In genomic region chr12:48979602-48980388, GRCh38 we compare ENCODE assay signal across 9 cellular contexts. TPM values are rescaled to one million over a fixed set of nuclear protein-coding genes. Genes with fewer than 3 reads are reported as not detected.
A peak's percentile ranks its signal among the peaks of the same experiment; 100 is the strongest.
DNase-seq lines count a peak whose midpoint lies in the region; ATAC-seq and TF ChIP-seq lines count a peak whose summit lies in the region.
"Had no signal": no experiment of that assay in that cellular context is flagged by ENCODE, and none has a peak within 500 bp of the region (broad histone marks: within the 10 kb centered on the region; RNA-seq: fewer than 3 reads in every experiment).

No MANE protein-coding gene starts in this region.

- H3K4me1 ChIP-seq in A673 (ENCODE audit: insufficient read depth, low read length, poor library complexity, severe bottlenecking) (peaks cover 32% of the 10 kb centered on the region), body of pancreas (peaks cover 43% of the 10 kb centered on the region), muscle layer of colon (ENCODE audit: insufficient read depth, low read length) (peaks cover 26% of the 10 kb centered on the region), HAP-1 (no peaks in the 10 kb centered on the region; the same call in 1 of the 2 replicates)

- H3K4me3 ChIP-seq in A673 (ENCODE audit: low read depth, low read length, poor library complexity, severe bottlenecking) = peak overlapping the region; percentile 32
- H3K4me3 ChIP-seq in Jurkat, Clone E6-1 (ENCODE audit: low read length) = peak overlapping the region; percentile 28
- no peak overlapping the region for H3K4me3 ChIP-seq in body of pancreas
- peak overlapping the region; percentile 18 to 44 for H3K4me3 ChIP-seq in muscle layer of colon (ENCODE audit: low read depth in 1 of 2, low read length in 2 of 2)
- H3K4me3 ChIP-seq in HAP-1 = no peak overlapping the region

- in situ Hi-C loops in HAP-1 (cut with MboI; ENCODE audit: low sequenced_read_pairs) = loop anchor here (5.0 kb wide), 1 partner anchor 117 kb away; no protein-coding TSS in a partner anchor

- WGBS in body of pancreas, 2 donors = 0 to 1% methylated on average over 6 to 55 of the region's 55 CpGs

- H3K27ac ChIP-seq in A673 (ENCODE audit: low read depth, low read length, poor library complexity, severe bottlenecking) = no peak overlapping the region
- no peak overlapping the region for H3K27ac ChIP-seq in body of pancreas
- no peak overlapping the region for H3K27ac ChIP-seq in muscle layer of colon (ENCODE audit: low read depth, low read length)

- no peaks in the 10 kb centered on the region for H3K36me3 ChIP-seq in A673 (ENCODE audit: insufficient read depth, low read length, poor library complexity, severe bottlenecking)
- no peaks in the 10 kb centered on the region for H3K36me3 ChIP-seq in body of pancreas (replicated peaks in 1 of 2; ENCODE audit: insufficient read depth in 1 of 2, low read depth in 2 of 2)
- H3K36me3 ChIP-seq in muscle layer of colon (ENCODE audit: insufficient read depth, low read length) = no peaks in the 10 kb centered on the region
- no peaks in the 10 kb centered on the region for H3K36me3 ChIP-seq in HAP-1 (replicated peaks)

- BruUV-seq in A673 (replicated peaks; lab: Mats Ljungman, UMichigan) = no TSS peak

- H3K9me3 ChIP-seq in A673 (ENCODE audit: low read depth, low read length, poor library complexity, severe bottlenecking) (no peaks in the 10 kb centered on the region), body of pancreas (no peaks in the 10 kb centered on the region), muscle layer of colon (ENCODE audit: low read length) (no peaks in the 10 kb centered on the region), HAP-1 (no peaks in the 10 kb centered on the region)

- CTCF ChIA-PET in A673 (lab: Charles Lee) = interaction anchor here (0.5 to 1.8 kb wide), 3 partner anchors 8 to 232 kb away, joined by 4 to 8 read pairs (median 5); no protein-coding TSS in a partner anchor

- no peak overlapping the region for H3K9ac ChIP-seq in muscle layer of colon (ENCODE audit: low read length)

- no peak for TF ChIP-seq POLR2A in body of pancreas (IDR thresholded peaks at IDR 0.05)

- ATAC-seq in body of pancreas = peak; percentile 22
- no peak for ATAC-seq in HG03175 (IDR thresholded peaks at IDR 0.05; ENCODE audit: unreplicated experiment)

- POLR2A ChIA-PET in A673 (lab: Charles Lee; ENCODE audit: low non-redundant PET) = no interaction called here

- DNase-seq in A673 (ENCODE audit: low spot score) (no peak), body of pancreas (peak in 2 of 4 donors; percentile 43 to 58), NCI-H345 treated with DMSO at 0.1 percent for 48 hours (lab: John Stamatoyannopoulos, UW; ENCODE audit: unreplicated experiment) (no peak), HAP-1 (ENCODE audit: low spot score in 2 of 2) (no peak), SKM-1 (lab: John Stamatoyannopoulos, UW; ENCODE audit: unreplicated experiment) (no peak)
- no peak for DNase-seq in Jurkat, Clone E6-1 (ENCODE audit: low read depth, low spot score)

- TF ChIP-seq CTCF in A673 (conservative IDR thresholded peaks at IDR 0.05; ENCODE audit: low read depth, low read length) (no peak), body of pancreas (IDR thresholded peaks at IDR 0.05) (no peak)

- H3K27me3 ChIP-seq in A673 (replicated peaks; ENCODE audit: insufficient read depth, low read depth, low read length, poor library complexity) (peaks cover 75% of the 10 kb centered on the region), body of pancreas (peaks cover 0 to 43% of the 10 kb centered on the region in 2 donors), muscle layer of colon (ENCODE audit: control insufficient read depth in 1 of 2, insufficient read depth in 2 of 2, low read length in 2 of 2) (peaks cover 54 to 75% of the 10 kb centered on the region in 2 donors), HAP-1 (ENCODE audit: low read depth) (peaks cover 16% of the 10 kb centered on the region)

- intact Hi-C loops in A673 (cut with micrococcal nuclease; ENCODE audit: unreplicated experiment) (loop anchor here (5.0 kb wide), 1 partner anchor 127 kb away; the partner anchor contains the start of gene DDX23), body of pancreas (cut with DNase I) (no loop called here)

RNA-seq across cellular contexts. Expression of gene WNT1, which starts 1.7 kb away (rescaled TPM):
- total RNA-seq in A673 (2021) (not detected in 2 replicates), body of pancreas (not detected)
- polyA plus RNA-seq in Jurkat, Clone E6-1 (2012; ENCODE audit: insufficient read depth, insufficient read length) = 1.7 TPM
- total RNA-seq: fibroblast of lung had no signal
- polyA plus RNA-seq: fibroblast of lung had no signal

RNA-seq across cellular contexts. Expression of gene WNT10B, which starts 8.3 kb away (rescaled TPM):
- total RNA-seq in A673 (2021) (0.17 and 0.50 TPM in 2 replicates), body of pancreas (1 to 10 TPM in 1 of 2 donors, not detected in 1; 1.3 TPM)
- polyA plus RNA-seq in Jurkat, Clone E6-1 (2012; ENCODE audit: insufficient read depth, insufficient read length) = 5.6 TPM

RNA-seq across cellular contexts. Expression of gene DDN, which starts 19.4 kb away (rescaled TPM):
- 2.7 and 2.9 TPM in 2 replicates for total RNA-seq in A673 (2021)
- polyA plus RNA-seq in Jurkat, Clone E6-1 (2012; ENCODE audit: insufficient read depth, insufficient read length) = not detected
- total RNA-seq in body of pancreas = under 1 TPM in 1 of 2 donors, not detected in 1; 0.66 TPM

RNA-seq across cellular contexts. Expression of gene ARF3, which starts 22.5 kb away (rescaled TPM):
- total RNA-seq in A673 (2021) = 183 and 196 TPM in 2 replicates
- polyA plus RNA-seq in Jurkat, Clone E6-1 (2012; ENCODE audit: insufficient read depth, insufficient read length) = 120 TPM
- total RNA-seq in body of pancreas = 10 to 100 TPM; 22.3 to 24.1 TPM

RNA-seq across cellular contexts. Expression of gene PRKAG1, which starts 38.8 kb away (rescaled TPM):
- total RNA-seq in A673 (2021) (50.7 and 59.6 TPM in 2 replicates), body of pancreas (10 to 100 TPM; 25.4 to 26.4 TPM)
- 69.8 TPM for polyA plus RNA-seq in Jurkat, Clone E6-1 (2012; ENCODE audit: insufficient read depth, insufficient read length)

Comparison
In these comparisons a context has a peak if more than half of its experiments do, and no peak if none do; other contexts are left out.
1. H3K4me3 ChIP-seq: peak in A673 (single experiment), Jurkat, Clone E6-1 (single experiment) and muscle layer of colon (2 of 2); none in body of pancreas (0 of 2) and HAP-1 (single experiment).